Comparison of ENCODE assay signal across 7 cellular contexts in genomic region chr21:43446277-43446932, GRCh38. TPM values are rescaled to one million over a fixed set of nuclear protein-coding genes. Genes with fewer than 3 reads are reported as not detected.
A peak's percentile ranks its signal among the peaks of the same experiment; 100 is the strongest.
DNase-seq lines count a peak whose midpoint lies in the region; ATAC-seq, FAIRE-seq and TF ChIP-seq lines count a peak whose summit lies in the region.
"Not testable (repeated sequence)": the region's sequence is repeated elsewhere in the genome, so short reads cannot be mapped to it uniquely, and the experiment has no call there.

No MANE protein-coding gene starts in this region.

- H2AFZ ChIP-seq in PC-3 (ENCODE audit: low read length) = not testable (repeated sequence)

- not testable (repeated sequence) for H3K4me3 ChIP-seq in A549; PC-3 (ENCODE audit: low read length); body of pancreas; mucosa of descending colon; upper lobe of left lung

- not testable (repeated sequence) for TF ChIP-seq CTCF in A549 (IDR thresholded peaks at IDR 0.05); PC-3 (conservative IDR thresholded peaks at IDR 0.05; ENCODE audit: low read depth, low read length); body of pancreas (IDR thresholded peaks at IDR 0.05); mucosa of descending colon (IDR thresholded peaks at IDR 0.05); upper lobe of left lung (IDR thresholded peaks at IDR 0.05)

- not testable (repeated sequence) for TF ChIP-seq EP300 in A549 (IDR thresholded peaks at IDR 0.05); upper lobe of left lung (IDR thresholded peaks at IDR 0.05)

- TSS peak; percentile 89 for BruUV-seq in PC-3 (replicated peaks; lab: Mats Ljungman, UMichigan)

- not testable (repeated sequence) for H3K27me3 ChIP-seq in PC-3 (ENCODE audit: low read length); body of pancreas; upper lobe of left lung

- not testable (repeated sequence) for H3K79me2 ChIP-seq in PC-3 (ENCODE audit: low read length)

- ATAC-seq in A549 (peak; percentile 60 to 76), PC-3 (peak; percentile 87), body of pancreas (peak; percentile 85), esophagus mucosa (peak; percentile 92), left colon (peak; percentile 90), mucosa of descending colon (peak; percentile 94), upper lobe of left lung (ENCODE audit: low FRiP score in 2 of 2) (peak; percentile 20 to 63)

- H3K4me1 ChIP-seq in A549; PC-3 (ENCODE audit: insufficient read depth, low read length); body of pancreas; mucosa of descending colon (ENCODE audit: low read depth); upper lobe of left lung: not testable (repeated sequence)

- not testable (repeated sequence) for TF ChIP-seq RAD21 in A549 (conservative IDR thresholded peaks at IDR 0.05 in 1 of 2, IDR thresholded peaks at IDR 0.05 in 1 of 2)

- not testable (repeated sequence) for FAIRE-seq in A549 (lab: Jason Lieb, UNC)

- H3K36me3 ChIP-seq in PC-3 (ENCODE audit: low read depth, low read length); body of pancreas (replicated peaks in 1 of 2; ENCODE audit: insufficient read depth in 1 of 2, low read depth in 2 of 2); mucosa of descending colon (ENCODE audit: low read depth); upper lobe of left lung: not testable (repeated sequence)

- POLR2A ChIA-PET in A549 (lab: Yijun Ruan, JAX); PC-3 (lab: Charles Lee; ENCODE audit: unreplicated experiment): not testable (repeated sequence)

- not testable (repeated sequence) for TF ChIP-seq POLR2A in A549 (IDR thresholded peaks at IDR 0.05; ENCODE audit: low read length); body of pancreas (IDR thresholded peaks at IDR 0.05); upper lobe of left lung (IDR thresholded peaks at IDR 0.05)

- not testable (repeated sequence) for H3K9me2 ChIP-seq in PC-3 (replicated peaks; ENCODE audit: low read length)

- CTCF ChIA-PET in A549 (lab: Yijun Ruan, JAX); PC-3 (lab: Charles Lee): not testable (repeated sequence)

- intact Hi-C loops in PC-3 (cut with micrococcal nuclease); body of pancreas (cut with DNase I); left colon (cut with DNase I, micrococcal nuclease); mucosa of descending colon (cut with DNase I, micrococcal nuclease): not testable (repeated sequence)

- H3F3A ChIP-seq in PC-3 (ENCODE audit: low read length, unreplicated experiment) = not testable (repeated sequence)

- no CpG with 5 or more reads among the region's 35 CpGs for WGBS in A549 (ENCODE audit: missing lambda C conversion rate)
- WGBS in body of pancreas, 2 donors = no CpG with 5 or more reads among the region's 35 CpGs
- WGBS in upper lobe of left lung, 2 donors = no CpG with 5 or more reads among the region's 35 CpGs

- H3K9ac ChIP-seq in PC-3 (ENCODE audit: low read length) = not testable (repeated sequence)

- H3K27ac ChIP-seq in A549; PC-3 (ENCODE audit: low read length); body of pancreas; upper lobe of left lung: not testable (repeated sequence)

- not testable (repeated sequence) for H3K4me2 ChIP-seq in A549; PC-3 (ENCODE audit: low read length)

- DNase-seq in A549 (ENCODE audit: low read depth in 1 of 2, low spot score in 1 of 2); PC-3; body of pancreas; left colon; mucosa of descending colon; upper lobe of left lung: not testable (repeated sequence)

- not testable (repeated sequence) for H4K20me1 ChIP-seq in PC-3 (ENCODE audit: low read length)

- not testable (repeated sequence) for H3K9me3 ChIP-seq in A549; PC-3 (ENCODE audit: low read length); body of pancreas; mucosa of descending colon; upper lobe of left lung

RNA-seq across cellular contexts. Expression of gene SIK1, which starts 19.5 kb away (rescaled TPM):
- polyA plus RNA-seq in A549 (2011; rRNA removed) (57.5 and 74.0 TPM in 2 replicates), A549 (2017; fragmentation: RNase III; extraction: RNeasy Plus Mini Kit Qiagen cat#74134 plus additional on column Dnase treatment) (12.2 to 17.7 TPM (median 14.0 TPM) in 3 replicates)
- 10.4 and 12.1 TPM in 2 replicates for polyA plus RNA-seq in A549 (2012; cell fraction: cytosol; rRNA removed)
- polyA plus RNA-seq in A549 (2012; cell fraction: nucleus; rRNA removed) = 25.5 and 33.0 TPM in 2 replicates
- 63.4 and 75.0 TPM in 2 replicates for polyA minus RNA-seq in A549 (2011; rRNA and poly(A)+ RNA removed)
- total RNA-seq in PC-3 (2014; rRNA removed) (107 and 148 TPM in 2 replicates), body of pancreas (10 to 100 TPM in 1 of 2 donors, under 1 TPM in 1; 0.52 to 43.2 TPM), esophagus mucosa (16.5 TPM), left colon (10 to 100 TPM in 1 of 2 donors, 1 to 10 TPM in 1; 8.0 to 30.0 TPM), mucosa of descending colon (10 to 100 TPM in 1 of 3 donors, 1 to 10 TPM in 2; 5.5 to 40.5 (median 7.9) TPM), upper lobe of left lung (10 to 100 TPM in 5 of 6 donors, 1 to 10 TPM in 1; 7.8 to 77.3 (median 43.7) TPM)

Comparison
In these comparisons a context has a peak if more than half of its experiments do, and no peak if none do; other contexts are left out.
1. ATAC-seq: peak in every context shown above with its lines; median percentile 94 in mucosa of descending colon; 92 in esophagus mucosa; 90 in left colon; 87 in PC-3; 85 in body of pancreas; 68 in A549; 42 in upper lobe of left lung.